In the genomic region with DNA sequence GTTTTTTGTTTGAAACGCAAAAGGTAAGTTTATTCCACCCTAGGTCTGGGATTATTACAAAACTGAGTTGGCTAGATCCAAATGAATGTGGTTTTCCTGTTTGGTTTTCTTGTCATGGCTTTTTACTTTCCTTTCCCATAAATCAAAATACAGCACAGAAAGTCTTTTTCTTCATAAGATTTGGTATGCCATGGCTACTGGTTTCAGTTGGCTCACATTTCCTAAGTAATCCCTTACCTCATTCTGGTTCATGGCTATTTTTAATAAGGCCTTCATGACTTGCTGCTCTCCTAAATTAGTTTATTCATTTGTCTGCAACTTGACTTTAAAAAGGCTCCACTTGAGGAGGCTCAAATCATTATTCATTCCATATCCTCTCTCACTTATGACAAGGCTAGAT, we compare ENCODE assay signal across 19 cellular contexts. TPM values are rescaled to one million over a fixed set of nuclear protein-coding genes. Genes with fewer than 3 reads are reported as not detected.
"Had no signal": no experiment of that assay in that cellular context is flagged by ENCODE, and none has a peak within 500 bp of the region (broad histone marks: within the 10 kb centered on the region; RNA-seq: fewer than 3 reads in every experiment).

No MANE protein-coding gene starts in this region.

- H3K36me3 Mint-ChIP-seq: activated naive CD4-positive, alpha-beta T cell treated with anti-CD3 and anti-CD28 coated beads, Interleukin-2, amount 50 U/mL, for 72 hours; naive thymus-derived CD8-positive, alpha-beta T cell; stimulated activated effector memory CD8-positive, alpha-beta T cell treated with anti-CD3 and anti-CD28 coated beads, Interleukin-12 subunit alpha, Interleukin-12 subunit beta, amount 100 ng/mL, for 72 hours had no signal

- H3K4me3 ChIP-seq: adrenal gland, colonic mucosa, heart right ventricle, pancreas, right lobe of liver, thyroid gland had no signal

- H3K27ac Mint-ChIP-seq: activated naive CD4-positive, alpha-beta T cell treated with anti-CD3 and anti-CD28 coated beads, Interleukin-2, amount 50 U/mL, for 72 hours; activated T-helper 1 cell treated with anti-CD3 and anti-CD28 coated beads, Interleukin-12 subunit alpha, Interleukin-12 subunit beta, Interleukin-2, Interleukin-4 antibody, amounts not matched to agents 30 ng/mL and 10 ng/mL and 1 ng/mL, durations not matched to agents 14 hours and 24 hours and 36 hours; naive thymus-derived CD8-positive, alpha-beta T cell; stimulated activated effector memory CD8-positive, alpha-beta T cell treated with anti-CD3 and anti-CD28 coated beads, Interleukin-12 subunit alpha, Interleukin-12 subunit beta, amount 100 ng/mL, for 72 hours; T-helper 2 cell treated with Interferon-gamma antibody and Interleukin-4, amounts not matched to agents 5 μg/mL and 100 μg/mL, for 36 hours had no signal

- DNase-seq: activated CD4-positive, alpha-beta T cell treated with anti-CD3 and anti-CD28 coated beads, Interleukin-2, amount 50 U/mL, for 4 hours; activated gamma-delta T cell treated with Interleukin-2 at 50 U/mL for 16 hours; adrenal gland; brain microvascular endothelial cell; colonic mucosa; erythroblast; heart right ventricle; naive thymus-derived CD8-positive, alpha-beta T cell; pancreas; right lobe of liver; stimulated activated CD4-positive, alpha-beta T cell treated with anti-CD3 and anti-CD28 coated beads, Interleukin-4, amount 100 ng/mL, for 24 hours; thyroid gland had no signal

- H3K9me3 Mint-ChIP-seq: activated naive CD4-positive, alpha-beta T cell treated with anti-CD3 and anti-CD28 coated beads, Interleukin-2, amount 50 U/mL, for 72 hours; activated T-helper 1 cell treated with anti-CD3 and anti-CD28 coated beads, Interleukin-12 subunit alpha, Interleukin-12 subunit beta, Interleukin-2, Interleukin-4 antibody, amounts not matched to agents 30 ng/mL and 10 ng/mL and 1 ng/mL, durations not matched to agents 14 hours and 24 hours and 36 hours; central memory CD8-positive, alpha-beta T cell; naive thymus-derived CD8-positive, alpha-beta T cell; stimulated activated effector memory CD8-positive, alpha-beta T cell treated with anti-CD3 and anti-CD28 coated beads, Interleukin-12 subunit alpha, Interleukin-12 subunit beta, amount 100 ng/mL, for 72 hours; T-helper 2 cell treated with Interferon-gamma antibody and Interleukin-4, amounts not matched to agents 5 μg/mL and 100 μg/mL, for 36 hours had no signal

- H3K4me3 Mint-ChIP-seq: activated T-helper 1 cell treated with anti-CD3 and anti-CD28 coated beads, Interleukin-12 subunit alpha, Interleukin-12 subunit beta, Interleukin-2, Interleukin-4 antibody, amounts not matched to agents 30 ng/mL and 10 ng/mL and 1 ng/mL, durations not matched to agents 14 hours and 24 hours and 36 hours; central memory CD8-positive, alpha-beta T cell; naive thymus-derived CD8-positive, alpha-beta T cell; stimulated activated effector memory CD8-positive, alpha-beta T cell treated with anti-CD3 and anti-CD28 coated beads, Interleukin-12 subunit alpha, Interleukin-12 subunit beta, amount 100 ng/mL, for 72 hours; T-helper 2 cell treated with Interferon-gamma antibody and Interleukin-4, amounts not matched to agents 5 μg/mL and 100 μg/mL, for 36 hours had no signal

- H3K4me1 Mint-ChIP-seq: central memory CD8-positive, alpha-beta T cell; stimulated activated effector memory CD8-positive, alpha-beta T cell treated with anti-CD3 and anti-CD28 coated beads, Interleukin-12 subunit alpha, Interleukin-12 subunit beta, amount 100 ng/mL, for 72 hours had no signal

- FAIRE-seq: endometrium, TTC549 had no signal

RNA-seq across cellular contexts. Expression of gene PAK3, which starts 12.9 kb away (rescaled TPM):
- total RNA-seq: naive thymus-derived CD8-positive, alpha-beta T cell had no signal
- polyA plus RNA-seq: naive thymus-derived CD8-positive, alpha-beta T cell had no signal
